In the genomic region with DNA sequence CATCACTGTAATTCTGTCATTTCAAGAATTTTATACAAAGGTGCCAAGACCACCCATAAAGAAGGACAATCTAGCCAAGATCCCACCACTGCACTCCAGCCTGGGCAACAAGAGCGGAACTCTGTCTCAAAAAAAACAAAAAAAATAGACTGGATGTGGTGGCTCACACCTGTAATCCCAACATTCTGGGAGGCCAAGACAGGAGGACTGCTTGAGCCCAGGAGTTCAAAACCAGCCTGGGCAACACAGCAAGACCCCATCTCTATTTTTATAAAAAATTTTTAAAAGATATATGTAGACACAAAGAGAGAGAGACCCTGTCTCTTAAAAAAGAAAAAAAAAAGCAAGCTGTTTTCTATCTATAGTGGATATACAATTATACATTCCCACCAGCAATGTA, we compare ENCODE assay signal across 16 cellular contexts. TPM values are rescaled to one million over a fixed set of nuclear protein-coding genes. Genes with fewer than 3 reads are reported as not detected.
DNase-seq lines count a peak whose midpoint lies in the region; ATAC-seq, FAIRE-seq and TF ChIP-seq lines count a peak whose summit lies in the region.
"Had no signal": no experiment of that assay in that cellular context is flagged by ENCODE, and none has a peak within 500 bp of the region (broad histone marks: within the 10 kb centered on the region; RNA-seq: fewer than 3 reads in every experiment).

No MANE protein-coding gene starts in this region.

- intact Hi-C loops in activated CD4-positive, alpha-beta T cell treated with anti-CD3 and anti-CD28 coated beads for 36 hours (cut with DNase I, micrococcal nuclease), result no loop called here
- intact Hi-C loops in activated CD4-positive, alpha-beta T cell treated with anti-CD3 and anti-CD28 coated beads, Interleukin-2, amount 10 ng/mL, durations not matched to agents 24 days and 14 days (cut with micrococcal nuclease), result no loop called here

- H3K4me2 ChIP-seq in SK-N-SH, result no peak overlapping the region
- H3K4me2 ChIP-seq: BLaER1, KMS-11 had no signal

- peaks cover 98% of the 10 kb centered on the region for H4K20me1 ChIP-seq in SK-N-SH (ENCODE audit: insufficient read depth)

- no peak overlapping the region for H3K27ac ChIP-seq in HEK293 (ENCODE audit: extremely low read depth, low read depth, low read length)
- H3K27ac ChIP-seq in SK-N-SH (ENCODE audit: low read depth in 2 of 2, low read length in 1 of 2), result no peak overlapping the region
- H3K27ac ChIP-seq: 22Rv1, BLaER1, KMS-11 had no signal

- no peak overlapping the region for H2AFZ ChIP-seq in SK-N-SH (ENCODE audit: low read depth)

- H3F3A ChIP-seq in SK-N-SH (replicated peaks; ENCODE audit: insufficient read depth), result no peaks in the 10 kb centered on the region

- TF ChIP-seq POLR2A in GM12891 (IDR thresholded peaks at IDR 0.05; ENCODE audit: low read depth, low read length), result no peak

- H3K27me3 Mint-ChIP-seq in activated CD4-positive, alpha-beta T cell treated with anti-CD3 and anti-CD28 coated beads for 36 hours, result no peaks in the 10 kb centered on the region
- no peaks in the 10 kb centered on the region for H3K27me3 Mint-ChIP-seq in activated CD4-positive, alpha-beta T cell treated with anti-CD3 and anti-CD28 coated beads, Interleukin-2, amount 10 ng/mL, durations not matched to agents 24 days and 14 days
- no peaks in the 10 kb centered on the region for H3K27me3 Mint-ChIP-seq in activated T-helper 17 cell treated with anti-CD3 and anti-CD28 coated beads, Interleukin-2, amount 50 U/mL, for 72 hours
- no peaks in the 10 kb centered on the region for H3K27me3 Mint-ChIP-seq in neural crest cell (ENCODE audit: low read depth)

- TF ChIP-seq EP300 in SK-N-SH (IDR thresholded peaks at IDR 0.05; ENCODE audit: borderline replicate concordance in 1 of 2, low read depth in 1 of 2, low read length in 1 of 2), result no peak

- no peak overlapping the region for H3K4me3 Mint-ChIP-seq in activated CD4-positive, alpha-beta T cell treated with anti-CD3 and anti-CD28 coated beads for 36 hours
- no peak overlapping the region for H3K4me3 Mint-ChIP-seq in activated CD4-positive, alpha-beta T cell treated with anti-CD3 and anti-CD28 coated beads, Interleukin-2, amount 10 ng/mL, durations not matched to agents 24 days and 14 days
- H3K4me3 Mint-ChIP-seq in activated T-helper 17 cell treated with anti-CD3 and anti-CD28 coated beads, Interleukin-2, amount 50 U/mL, for 72 hours, result no peak overlapping the region
- H3K4me3 Mint-ChIP-seq in neural crest cell, result no peak overlapping the region

- ATAC-seq in activated CD4-positive, alpha-beta T cell treated with anti-CD3 and anti-CD28 coated beads for 36 hours, result no peak
- ATAC-seq in activated T-helper 17 cell treated with anti-CD3 and anti-CD28 coated beads, Interleukin-2, amount 50 U/mL, for 72 hours (replicated peaks), result no peak

- H3K9me3 ChIP-seq in HEK293 (ENCODE audit: control insufficient read depth, insufficient read depth, low read depth, low read length) (no peaks in the 10 kb centered on the region), SK-N-SH (no peaks in the 10 kb centered on the region)
- H3K9me3 ChIP-seq: BLaER1, Caco-2 had no signal

- no peak for DNase-seq in activated CD4-positive, alpha-beta T cell treated with anti-CD3 and anti-CD28 coated beads for 36 hours
- DNase-seq in activated CD4-positive, alpha-beta T cell treated with anti-CD3 and anti-CD28 coated beads, Interleukin-2, amount 10 ng/mL, durations not matched to agents 24 days and 14 days, result no peak
- no peak for DNase-seq in neural crest cell (ENCODE audit: low read depth, low spot score)
- no peak for DNase-seq in GM12891 (ENCODE audit: insufficient read length, low spot score)
- DNase-seq in SK-N-SH, result no peak
- no peak for DNase-seq in stimulated activated CD4-positive, alpha-beta T cell treated with anti-CD3 and anti-CD28 coated beads, Interleukin-2, amount 100 ng/mL, for 24 hours
- DNase-seq: Caco-2, NCI-H187 treated with DMSO at 0.1 percent for 48 hours, NCI-H2171, NCI-H510A, NCI-H82 had no signal

- no peaks in the 10 kb centered on the region for H3K27me3 ChIP-seq in SK-N-SH (ENCODE audit: insufficient read depth)
- H3K27me3 ChIP-seq: BLaER1 had no signal

- WGBS in SK-N-SH (ENCODE audit: low lambda C conversion rate), result 100% methylated on average over 1 of the region's 1 CpG

- TF ChIP-seq CTCF in HEK293 (tag by site-specific recombination; IDR thresholded peaks at IDR 0.05) (no peak), neural crest cell (conservative IDR thresholded peaks at IDR 0.05) (no peak), SK-N-SH (IDR thresholded peaks at IDR 0.05) (no peak)

- H3K4me3 ChIP-seq in HEK293 (ENCODE audit: low read depth, low read length) (no peak overlapping the region), SK-N-SH (ENCODE audit: low read depth in 2 of 2, low read length in 1 of 2) (no peak overlapping the region)
- H3K4me3 ChIP-seq: BLaER1 had no signal

- H3K9me2 ChIP-seq in SK-N-SH, result no peaks in the 10 kb centered on the region

- CTCF ChIA-PET in activated CD4-positive, alpha-beta T cell treated with anti-CD3 and anti-CD28 coated beads for 36 hours (lab: Charles Lee), result no interaction called here
- CTCF ChIA-PET in HEK293 (lab: Yijun Ruan, JAX) (no interaction called here), SK-N-SH (lab: Yijun Ruan, JAX) (interaction anchor here (0.9 kb wide), 1 partner anchor 142 kb away, joined by 3 read pairs; no protein-coding TSS in a partner anchor)

- peaks cover 100% of the 10 kb centered on the region for H3K79me2 ChIP-seq in SK-N-SH (ENCODE audit: insufficient read depth)

- H3K36me3 Mint-ChIP-seq in activated CD4-positive, alpha-beta T cell treated with anti-CD3 and anti-CD28 coated beads for 36 hours (ENCODE audit: low read depth), result peaks cover 14% of the 10 kb centered on the region
- H3K36me3 Mint-ChIP-seq in activated CD4-positive, alpha-beta T cell treated with anti-CD3 and anti-CD28 coated beads, Interleukin-2, amount 10 ng/mL, durations not matched to agents 24 days and 14 days (ENCODE audit: low read depth), result peaks cover 16% of the 10 kb centered on the region
- peaks cover 22% of the 10 kb centered on the region for H3K36me3 Mint-ChIP-seq in activated T-helper 17 cell treated with anti-CD3 and anti-CD28 coated beads, Interleukin-2, amount 50 U/mL, for 72 hours (ENCODE audit: low read depth)
- H3K36me3 Mint-ChIP-seq in neural crest cell (ENCODE audit: low read depth), result peaks cover 7% of the 10 kb centered on the region

- peak overlapping the region; percentile 34 for H3K27ac Mint-ChIP-seq in activated CD4-positive, alpha-beta T cell treated with anti-CD3 and anti-CD28 coated beads for 36 hours
- H3K27ac Mint-ChIP-seq in activated CD4-positive, alpha-beta T cell treated with anti-CD3 and anti-CD28 coated beads, Interleukin-2, amount 10 ng/mL, durations not matched to agents 24 days and 14 days, result no peak overlapping the region
- H3K27ac Mint-ChIP-seq in activated T-helper 17 cell treated with anti-CD3 and anti-CD28 coated beads, Interleukin-2, amount 50 U/mL, for 72 hours, result peak overlapping the region; percentile 69
- peak overlapping the region; percentile 81 for H3K27ac Mint-ChIP-seq in neural crest cell (ENCODE audit: unreplicated experiment)

- TF ChIP-seq RAD21 in SK-N-SH (IDR thresholded peaks at IDR 0.05; ENCODE audit: low read length), result no peak

- POLR2A ChIA-PET in activated CD4-positive, alpha-beta T cell treated with anti-CD3 and anti-CD28 coated beads for 36 hours (lab: Charles Lee), result no interaction called here
- POLR2A ChIA-PET in HEK293 (lab: Yijun Ruan, JAX), result interaction anchor here (1.0 kb wide), 1 partner anchor 9 kb away, joined by 4 read pairs; a partner anchor contains a TSS
- POLR2A ChIA-PET in SK-N-SH (lab: Yijun Ruan, JAX), result no interaction called here

- peaks cover 28% of the 10 kb centered on the region for H3K4me1 ChIP-seq in HEK293 (ENCODE audit: control insufficient read depth, insufficient read depth, low read length)
- H3K4me1 ChIP-seq in SK-N-SH (ENCODE audit: control insufficient read depth in 1 of 2, insufficient read depth in 2 of 2, low read depth in 1 of 2, low read length in 1 of 2), result no peaks in the 10 kb centered on the region
- H3K4me1 ChIP-seq: Caco-2 had no signal

- H3K9ac ChIP-seq in SK-N-SH, result no peak overlapping the region
- H3K9ac ChIP-seq: BLaER1, KMS-11 had no signal

- peaks cover 48% of the 10 kb centered on the region for H3K4me1 Mint-ChIP-seq in activated CD4-positive, alpha-beta T cell treated with anti-CD3 and anti-CD28 coated beads for 36 hours
- H3K4me1 Mint-ChIP-seq in activated CD4-positive, alpha-beta T cell treated with anti-CD3 and anti-CD28 coated beads, Interleukin-2, amount 10 ng/mL, durations not matched to agents 24 days and 14 days, result peaks cover 26% of the 10 kb centered on the region
- peaks cover 31% of the 10 kb centered on the region for H3K4me1 Mint-ChIP-seq in activated T-helper 17 cell treated with anti-CD3 and anti-CD28 coated beads, Interleukin-2, amount 50 U/mL, for 72 hours
- peaks cover 25% of the 10 kb centered on the region for H3K4me1 Mint-ChIP-seq in neural crest cell

- H3K9me3 Mint-ChIP-seq in activated CD4-positive, alpha-beta T cell treated with anti-CD3 and anti-CD28 coated beads for 36 hours (ENCODE audit: low read depth), result no peaks in the 10 kb centered on the region
- H3K9me3 Mint-ChIP-seq in activated CD4-positive, alpha-beta T cell treated with anti-CD3 and anti-CD28 coated beads, Interleukin-2, amount 10 ng/mL, durations not matched to agents 24 days and 14 days, result no peaks in the 10 kb centered on the region
- no peaks in the 10 kb centered on the region for H3K9me3 Mint-ChIP-seq in activated T-helper 17 cell treated with anti-CD3 and anti-CD28 coated beads, Interleukin-2, amount 50 U/mL, for 72 hours
- no peaks in the 10 kb centered on the region for H3K9me3 Mint-ChIP-seq in neural crest cell

- H3K36me3 ChIP-seq in HEK293 (ENCODE audit: control insufficient read depth in 2 of 2, insufficient read depth in 1 of 2, low read length in 2 of 2) (peaks cover 0 to 4% of the 10 kb centered on the region in 2 experiments; a peak in 1 of 3 replicates), SK-N-SH (replicated peaks in 1 of 2; ENCODE audit: control insufficient read depth in 1 of 2, insufficient read depth in 2 of 2, low read length in 1 of 2) (peaks cover 0 to 6% of the 10 kb centered on the region in 2 experiments)

- no peak for FAIRE-seq in GM12891 (lab: Jason Lieb, UNC)

TF ChIP-seq in GM12891, 5 proteins besides CTCF, POLR2A, EP300 and RAD21 (continues in another document):
- no peak for TF ChIP-seq PAX5 (IDR thresholded peaks at IDR 0.05; ENCODE audit: insufficient read depth, low read length, severe bottlenecking)

TF ChIP-seq in SK-N-SH, 30 proteins besides CTCF, POLR2A, EP300 and RAD21 (continues in another document):
- no peak for TF ChIP-seq NFIC (IDR thresholded peaks at IDR 0.05; ENCODE audit: borderline replicate concordance)

RNA-seq across cellular contexts. Expression of a gene that starts 8.8 kb away (rescaled TPM):
- 10 to 100 TPM; 51.0 to 52.9 TPM for total RNA-seq in activated CD4-positive, alpha-beta T cell treated with anti-CD3 and anti-CD28 coated beads for 36 hours
- 74.8 and 77.3 TPM in 2 replicates for total RNA-seq in activated CD4-positive, alpha-beta T cell treated with anti-CD3 and anti-CD28 coated beads, Interleukin-2, amount 10 ng/mL, durations not matched to agents 24 days and 14 days
- total RNA-seq in activated T-helper 17 cell treated with anti-CD3 and anti-CD28 coated beads, Interleukin-2, amount 50 U/mL, for 72 hours, result 10 to 100 TPM; 40.6 to 65.4 TPM
- total RNA-seq in neural crest cell, result 98.5 and 119 TPM in 2 replicates
- polyA plus RNA-seq in GM12891 (2012; ENCODE audit: low read depth, missing spikeins), result 48.9 TPM
- polyA plus RNA-seq in SK-N-SH (2012; rRNA removed), result 23.2 and 26.2 TPM in 2 replicates
- polyA plus RNA-seq in SK-N-SH (2012; cell fraction: cytosol; rRNA removed), result 34.1 and 38.8 TPM in 2 replicates
- 12.0 and 18.0 TPM in 2 replicates for polyA plus RNA-seq in SK-N-SH (2012; cell fraction: nucleus; rRNA removed)
